Comparison of ENCODE assay signal across 9 cellular contexts in the genomic region with DNA sequence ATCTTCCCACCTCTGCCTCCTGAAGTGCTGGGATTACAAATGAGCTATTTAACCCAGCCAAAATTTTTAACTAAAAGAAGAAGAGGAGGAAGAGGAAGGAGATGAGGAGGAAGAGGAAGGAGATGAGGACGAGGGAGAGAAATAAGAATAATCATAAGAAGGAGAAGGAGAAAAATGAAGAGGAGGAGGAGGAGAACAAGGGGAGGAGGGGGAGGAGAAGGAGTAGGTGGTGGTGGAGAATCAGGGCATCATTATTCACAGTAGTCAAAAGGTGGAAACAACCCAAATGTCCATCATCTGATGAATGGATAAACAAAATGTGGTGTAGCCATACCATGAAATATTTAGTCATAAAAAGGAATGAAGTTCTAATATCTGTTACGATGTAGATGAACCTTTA.
"Had no signal": no experiment of that assay in that cellular context is flagged by ENCODE, and none has a peak within 500 bp of the region (broad histone marks: within the 10 kb centered on the region; RNA-seq: fewer than 3 reads in every experiment).

No MANE protein-coding gene starts in this region.

- H3K4me2 ChIP-seq: KMS-11 had no signal

- H3K9ac ChIP-seq: GM23248, KMS-11 had no signal

- H3K36me3 ChIP-seq: HAP-1 had no signal

- H2AFZ ChIP-seq: GM23248 had no signal

- DNase-seq: GM23248, GOT3, H7, IMR-90, KBM-7 had no signal

- ATAC-seq: HCT116 had no signal

- H3K27ac ChIP-seq: GM23248, HL-60, KMS-11 had no signal

- H3K4me3 ChIP-seq: GM23248, HAP-1 had no signal

- H3K9me3 ChIP-seq: HAP-1 had no signal
